ENCODE assay signal across 14 cellular contexts in genomic region chr6:33413601-33414120, GRCh38. TPM values are rescaled to one million over a fixed set of nuclear protein-coding genes. Genes with fewer than 3 reads are reported as not detected.
DNase-seq lines count a peak whose midpoint lies in the region; ATAC-seq and TF ChIP-seq lines count a peak whose summit lies in the region.
"Had no signal": no experiment of that assay in that cellular context is flagged by ENCODE, and none has a peak within 500 bp of the region (broad histone marks: within the 10 kb centered on the region; RNA-seq: fewer than 3 reads in every experiment).

No MANE protein-coding gene starts in this region.

- intact Hi-C loops in activated CD4-positive, alpha-beta T cell treated with anti-CD3 and anti-CD28 coated beads for 36 hours (cut with DNase I, micrococcal nuclease) = loop anchor here (5.0 to 10.0 kb wide), 4 partner anchors 209 to 1219 kb away; partner anchors contain the start of genes GPSM3 (in 1 of the 2), HSD17B8 (in 1 of the 2), PBX2 (in 1 of the 2) and PSMB8 (in 1 of the 2)

- H3K27ac ChIP-seq in SK-N-MC (0 out of 2 replicates have a peak overlapping the region, but pooled peaks have one; percentile 11), neutrophil (peak overlapping the region; percentile 98)
- H3K27ac ChIP-seq: SJSA1 had no signal

- DNase-seq in activated CD4-positive, alpha-beta T cell treated with anti-CD3 and anti-CD28 coated beads for 36 hours = no peak
- no peak for DNase-seq in activated CD4-positive, alpha-beta T cell treated with anti-CD3 and anti-CD28 coated beads for 48 hours
- no peak for DNase-seq in SK-N-MC (ENCODE audit: low read depth, low spot score)
- no peak for DNase-seq in chondrocyte (ENCODE audit: low spot score)
- no peak for DNase-seq in NCI-H1417 (lab: John Stamatoyannopoulos, UW)
- no peak for DNase-seq in COR-L47 (lab: John Stamatoyannopoulos, UW)
- DNase-seq: anterior cingulate cortex, MV-4-11, NCI-H2171 treated with DMSO at 0.1 percent for 48 hours had no signal

- CTCF ChIA-PET in activated CD4-positive, alpha-beta T cell treated with anti-CD3 and anti-CD28 coated beads for 36 hours (lab: Charles Lee) = interaction anchor here (0.6 to 1.7 kb wide), 3 partner anchors 13 to 150 kb away, joined by 4 to 5 read pairs (median 5); no protein-coding TSS in a partner anchor

- H3K4me3 Mint-ChIP-seq in activated CD4-positive, alpha-beta T cell treated with anti-CD3 and anti-CD28 coated beads for 36 hours = no peak overlapping the region
- no peak overlapping the region for H3K4me3 Mint-ChIP-seq in chondrocyte (ENCODE audit: unreplicated experiment)
- H3K4me3 Mint-ChIP-seq: stimulated activated naive CD8-positive, alpha-beta T cell treated with anti-CD3 and anti-CD28 coated beads, Interleukin-15, Interleukin-2, amounts not matched to agents 100 ng/mL and 50 ng/mL, for 24 hours had no signal

- no peak overlapping the region for H3K9ac ChIP-seq in SK-N-MC (ENCODE audit: insufficient read length)

- H3K4me3 ChIP-seq in SK-N-MC = no peak overlapping the region
- no peak overlapping the region for H3K4me3 ChIP-seq in neutrophil (ENCODE audit: low read depth in 1 of 2, low read length in 1 of 2)
- H3K4me3 ChIP-seq: SJSA1, vagina had no signal

- H3K27ac Mint-ChIP-seq in activated CD4-positive, alpha-beta T cell treated with anti-CD3 and anti-CD28 coated beads for 36 hours = peak overlapping the region; percentile 38
- H3K27ac Mint-ChIP-seq in chondrocyte (ENCODE audit: unreplicated experiment) = peak overlapping the region; percentile 27

- peaks cover 35 to 44% of the 10 kb centered on the region in 2 experiments for H3K4me1 ChIP-seq in neutrophil (ENCODE audit: control insufficient read depth in 1 of 2, insufficient read depth in 1 of 2, low read depth in 1 of 2, low read length in 1 of 2)

- no peak for TF ChIP-seq CTCF in chondrocyte (IDR thresholded peaks at IDR 0.05)
- no peak for TF ChIP-seq CTCF in neutrophil (IDR thresholded peaks at IDR 0.05)

- H3K36me3 ChIP-seq in SK-N-MC (ENCODE audit: insufficient read depth, low read length) (peaks cover 25% of the 10 kb centered on the region; the same call in 1 of the 2 replicates), neutrophil (peaks cover 42% of the 10 kb centered on the region)

- POLR2A ChIA-PET in activated CD4-positive, alpha-beta T cell treated with anti-CD3 and anti-CD28 coated beads for 36 hours (lab: Charles Lee) = no interaction called here

- H3K27me3 Mint-ChIP-seq in activated CD4-positive, alpha-beta T cell treated with anti-CD3 and anti-CD28 coated beads for 36 hours = no peaks in the 10 kb centered on the region
- H3K27me3 Mint-ChIP-seq in chondrocyte (ENCODE audit: low read depth) = no peaks in the 10 kb centered on the region
- H3K27me3 Mint-ChIP-seq: stimulated activated naive CD8-positive, alpha-beta T cell treated with anti-CD3 and anti-CD28 coated beads, Interleukin-15, Interleukin-2, amounts not matched to agents 100 ng/mL and 50 ng/mL, for 24 hours had no signal

- peaks cover 46% of the 10 kb centered on the region for H3K36me3 Mint-ChIP-seq in activated CD4-positive, alpha-beta T cell treated with anti-CD3 and anti-CD28 coated beads for 36 hours (ENCODE audit: low read depth)
- peaks cover 12% of the 10 kb centered on the region for H3K36me3 Mint-ChIP-seq in chondrocyte (ENCODE audit: low read depth)

- no peaks in the 10 kb centered on the region for H3K27me3 ChIP-seq in neutrophil
- H3K27me3 ChIP-seq: SJSA1, vagina had no signal

- ATAC-seq in activated CD4-positive, alpha-beta T cell treated with anti-CD3 and anti-CD28 coated beads for 36 hours = no peak
- ATAC-seq in HG03159 (IDR thresholded peaks at IDR 0.05; ENCODE audit: unreplicated experiment) = no peak

- H3K9me3 ChIP-seq in SK-N-MC (ENCODE audit: low read depth, low read length) = no peaks in the 10 kb centered on the region
- H3K9me3 ChIP-seq in neutrophil = no peaks in the 10 kb centered on the region
- H3K9me3 ChIP-seq: SJSA1, vagina had no signal

- H3K9me3 Mint-ChIP-seq in activated CD4-positive, alpha-beta T cell treated with anti-CD3 and anti-CD28 coated beads for 36 hours (ENCODE audit: low read depth) = no peaks in the 10 kb centered on the region
- H3K9me3 Mint-ChIP-seq in chondrocyte (ENCODE audit: low read depth) = no peaks in the 10 kb centered on the region
- H3K9me3 Mint-ChIP-seq: stimulated activated naive CD8-positive, alpha-beta T cell treated with anti-CD3 and anti-CD28 coated beads, Interleukin-15, Interleukin-2, amounts not matched to agents 100 ng/mL and 50 ng/mL, for 24 hours had no signal

- H3K4me1 Mint-ChIP-seq in activated CD4-positive, alpha-beta T cell treated with anti-CD3 and anti-CD28 coated beads for 36 hours = peaks cover 52% of the 10 kb centered on the region
- H3K4me1 Mint-ChIP-seq in chondrocyte (ENCODE audit: low read depth) = peaks cover 56% of the 10 kb centered on the region

RNA-seq across cellular contexts. Expression of gene PHF1, which starts 2.8 kb away (rescaled TPM):
- 10 to 100 TPM; 24.9 to 28.2 TPM for total RNA-seq in activated CD4-positive, alpha-beta T cell treated with anti-CD3 and anti-CD28 coated beads for 36 hours
- 39.0 to 43.2 TPM (median 42.7 TPM) in 3 replicates for total RNA-seq in chondrocyte

RNA-seq across cellular contexts. Expression of gene CUTA, which starts 4.2 kb away (rescaled TPM):
- total RNA-seq in activated CD4-positive, alpha-beta T cell treated with anti-CD3 and anti-CD28 coated beads for 36 hours = 100 to 1,000 TPM; 154 to 188 TPM
- total RNA-seq in chondrocyte = 204 to 241 TPM (median 218 TPM) in 3 replicates

RNA-seq across cellular contexts. Expression of gene SYNGAP1, which starts 6.2 kb away (rescaled TPM):
- 10 to 100 TPM; 43.6 to 45.6 TPM for total RNA-seq in activated CD4-positive, alpha-beta T cell treated with anti-CD3 and anti-CD28 coated beads for 36 hours
- 24.2 to 32.6 TPM (median 24.7 TPM) in 3 replicates for total RNA-seq in chondrocyte

RNA-seq across cellular contexts. Expression of gene KIFC1, which starts 22.0 kb away (rescaled TPM):
- total RNA-seq in activated CD4-positive, alpha-beta T cell treated with anti-CD3 and anti-CD28 coated beads for 36 hours = 10 to 100 TPM; 86.0 to 89.3 TPM
- total RNA-seq in chondrocyte = 7.4 to 10.4 TPM (median 8.1 TPM) in 3 replicates

RNA-seq across cellular contexts. Expression of gene ZBTB9, which starts 40.7 kb away (rescaled TPM):
- 1 to 10 TPM; 9.3 to 9.5 TPM for total RNA-seq in activated CD4-positive, alpha-beta T cell treated with anti-CD3 and anti-CD28 coated beads for 36 hours
- 6.8 to 7.8 TPM (median 7.1 TPM) in 3 replicates for total RNA-seq in chondrocyte
